In the genomic region with DNA sequence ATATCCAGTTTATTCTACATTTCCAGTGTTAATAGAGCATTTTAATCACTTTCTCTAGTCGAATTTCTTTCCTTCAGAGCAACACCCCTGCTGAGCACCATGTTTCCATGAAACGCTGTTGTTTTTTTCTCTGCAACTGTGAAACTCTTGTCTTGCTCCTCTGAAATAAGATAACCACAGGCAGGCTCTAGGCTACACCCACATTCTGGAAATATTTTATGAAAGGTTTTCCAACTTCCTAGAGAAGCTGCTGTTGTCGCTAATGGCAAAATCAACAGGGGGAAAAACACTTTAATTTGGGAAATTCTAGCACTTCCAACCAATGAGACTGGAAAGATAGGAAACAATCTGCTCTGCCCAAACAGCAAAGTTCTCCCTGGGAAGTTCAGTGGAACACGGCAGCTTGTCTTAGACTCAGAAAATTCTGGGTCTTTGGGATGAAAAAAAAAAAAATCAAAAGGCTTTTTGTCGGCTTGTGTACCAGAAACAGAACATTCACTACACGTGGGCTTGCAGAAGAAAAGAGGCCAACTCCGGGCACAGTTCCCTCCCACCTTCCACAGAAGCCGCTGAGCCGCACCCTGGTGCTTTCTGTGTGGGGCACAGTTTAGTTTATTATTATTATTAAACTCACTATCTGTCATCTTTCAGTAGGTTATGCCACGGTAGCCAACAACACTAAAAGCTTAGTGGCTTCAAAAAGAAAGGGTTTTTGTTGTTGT, we compare ENCODE assay signal across 16 cellular contexts.
"Had no signal": no experiment of that assay in that cellular context is flagged by ENCODE, and none has a peak within 500 bp of the region (broad histone marks: within the 10 kb centered on the region; RNA-seq: fewer than 3 reads in every experiment).

No MANE protein-coding gene starts in this region.

- DNase-seq: activated CD4-positive, alpha-beta T cell treated with anti-CD3 and anti-CD28 coated beads for 4 hours; activated CD8-positive, alpha-beta memory T cell treated with anti-CD3 and anti-CD28 coated beads, Interleukin-2, amount 50 U/mL, for 4 hours; activated CD8-positive, alpha-beta T cell treated with anti-CD3 and anti-CD28 coated beads for 36 hours; activated naive CD8-positive, alpha-beta T cell treated with anti-CD3 and anti-CD28 coated beads, Interleukin-2, amount 10 ng/mL, durations not matched to agents 7 days and 5 days; aorta; effector CD8-positive, alpha-beta T cell; mucosa of descending colon; ovary; stimulated activated CD4-positive, alpha-beta T cell treated with anti-CD3 and anti-CD28 coated beads, Interleukin-4, amount 100 ng/mL, for 1 hour; stimulated activated CD8-positive, alpha-beta memory T cell treated with anti-CD3 and anti-CD28 coated beads, Interleukin-4, amount 100 ng/mL, for 48 hours; uterus; WERI-Rb-1 had no signal

- H3K36me3 ChIP-seq: gastroesophageal sphincter, ovary, uterus, WERI-Rb-1 had no signal

- H3K4me3 Mint-ChIP-seq: activated CD8-positive, alpha-beta T cell treated with anti-CD3 and anti-CD28 coated beads for 36 hours; activated naive CD8-positive, alpha-beta T cell treated with anti-CD3 and anti-CD28 coated beads, Interleukin-2, amount 10 ng/mL, durations not matched to agents 7 days and 5 days; nephron; stimulated activated naive CD8-positive, alpha-beta T cell treated with anti-CD3 and anti-CD28 coated beads, Interleukin-15, Interleukin-2, amounts not matched to agents 100 ng/mL and 50 ng/mL, for 24 hours had no signal

- H3K9me3 ChIP-seq: gastroesophageal sphincter, mucosa of descending colon, ovary, uterus had no signal

- H3K9me3 Mint-ChIP-seq: activated naive CD8-positive, alpha-beta T cell treated with anti-CD3 and anti-CD28 coated beads, Interleukin-2, amount 10 ng/mL, durations not matched to agents 7 days and 5 days; nephron; stimulated activated naive CD8-positive, alpha-beta T cell treated with anti-CD3 and anti-CD28 coated beads, Interleukin-15, Interleukin-2, amounts not matched to agents 100 ng/mL and 50 ng/mL, for 24 hours had no signal

- H3K4me3 ChIP-seq: gastroesophageal sphincter, mucosa of descending colon, ovary, uterus had no signal

- H3K27ac ChIP-seq: coronary artery, ovary, uterus, WERI-Rb-1 had no signal

- H3K27ac Mint-ChIP-seq: activated CD8-positive, alpha-beta T cell treated with anti-CD3 and anti-CD28 coated beads for 36 hours; activated naive CD8-positive, alpha-beta T cell treated with anti-CD3 and anti-CD28 coated beads, Interleukin-2, amount 10 ng/mL, durations not matched to agents 7 days and 5 days; stimulated activated naive CD8-positive, alpha-beta T cell treated with anti-CD3 and anti-CD28 coated beads, Interleukin-15, Interleukin-2, amounts not matched to agents 100 ng/mL and 50 ng/mL, for 24 hours had no signal

- H3K4me1 ChIP-seq: uterus had no signal

- ATAC-seq: activated CD8-positive, alpha-beta T cell treated with anti-CD3 and anti-CD28 coated beads for 36 hours; gastroesophageal sphincter; mucosa of descending colon had no signal

- H3K36me3 Mint-ChIP-seq: activated naive CD8-positive, alpha-beta T cell treated with anti-CD3 and anti-CD28 coated beads, Interleukin-2, amount 10 ng/mL, durations not matched to agents 7 days and 5 days had no signal

- H3K27me3 ChIP-seq: ovary, uterus had no signal

- H3K4me1 Mint-ChIP-seq: activated naive CD8-positive, alpha-beta T cell treated with anti-CD3 and anti-CD28 coated beads, Interleukin-2, amount 10 ng/mL, durations not matched to agents 7 days and 5 days had no signal
